ENCODE assay signal across 8 cellular contexts in the genomic region with DNA sequence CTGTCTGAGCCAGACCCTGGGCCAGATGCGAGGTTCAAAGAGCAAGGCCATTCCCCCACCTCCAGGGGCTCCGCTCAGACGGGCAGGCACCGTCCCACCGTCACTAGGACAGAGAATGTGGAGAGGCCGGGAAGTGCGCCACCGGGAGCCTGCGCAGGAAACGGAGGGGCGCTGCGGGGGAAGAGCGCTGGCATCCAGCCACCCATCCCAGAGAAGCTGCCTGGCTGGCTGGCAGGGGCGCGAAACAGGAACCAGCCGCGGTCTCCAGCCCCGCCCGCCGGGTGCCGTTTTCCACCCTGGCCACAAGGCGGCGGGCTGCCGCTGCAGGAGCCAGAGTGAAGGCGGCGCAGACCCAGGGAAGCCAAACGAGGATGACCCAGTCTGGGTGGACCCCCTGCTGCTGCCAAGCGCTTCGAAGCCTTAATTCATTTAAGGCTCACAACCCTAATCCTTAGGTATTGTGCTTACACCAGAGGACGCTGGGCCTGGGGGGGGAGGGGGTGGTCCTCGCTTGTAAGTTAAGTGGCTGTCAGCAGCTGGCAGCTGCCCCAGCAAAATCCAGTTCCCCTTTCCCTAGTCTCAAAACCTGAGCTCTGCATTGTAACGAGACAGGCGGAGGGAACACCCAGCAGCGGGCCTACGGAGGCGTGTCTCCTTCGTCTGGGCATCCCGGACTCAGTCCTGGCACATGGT.
DNase-seq lines count a peak whose midpoint lies in the region; ATAC-seq and TF ChIP-seq lines count a peak whose summit lies in the region.
"Not testable (repeated sequence)": the region's sequence is repeated elsewhere in the genome, so short reads cannot be mapped to it uniquely, and the experiment has no call there.

No MANE protein-coding gene starts in this region.

- peak; percentile 93 for TF ChIP-seq CTCF in osteocyte (IDR thresholded peaks at IDR 0.05)

- intact Hi-C loops in Right ventricle myocardium inferior (cut with DNase I): loop anchor here (10.0 kb wide), 1 partner anchor 428 kb away; no protein-coding TSS in a partner anchor

- H3K36me3 ChIP-seq in adipocyte (ENCODE audit: control insufficient read depth, insufficient read depth, low read length, severe bottlenecking): not testable (repeated sequence)

- not testable (repeated sequence) for H3K36me3 Mint-ChIP-seq in osteocyte (ENCODE audit: unreplicated experiment)

- peaks cover 30% of the 10 kb centered on the region for H3K4me1 Mint-ChIP-seq in osteocyte (ENCODE audit: unreplicated experiment)

- ATAC-seq in HG02798 (IDR thresholded peaks at IDR 0.05; ENCODE audit: poor library complexity, unreplicated experiment): peak; percentile 54
- peak; percentile 77 for ATAC-seq in Right ventricle myocardium inferior

- H3K9me3 ChIP-seq in adipocyte (ENCODE audit: control insufficient read depth, low read length): not testable (repeated sequence)

- H3K9me3 Mint-ChIP-seq in osteocyte (ENCODE audit: unreplicated experiment): not testable (repeated sequence)

- H3K4me3 Mint-ChIP-seq in osteocyte (ENCODE audit: unreplicated experiment): peak overlapping the region; percentile 55

- H3K27ac Mint-ChIP-seq in osteocyte (ENCODE audit: unreplicated experiment): not testable (repeated sequence)

- DNase-seq in GM04504 (ENCODE audit: low read depth): peak; percentile 35
- peak; percentile 50 to 66 for DNase-seq in NCI-H187 (lab: John Stamatoyannopoulos, UW)
- DNase-seq in T-helper 1 cell: peak; percentile 56 to 72 (median 63)
- peak; percentile 87 for DNase-seq in adipocyte (ENCODE audit: low read depth)
- DNase-seq in Right ventricle myocardium inferior (ENCODE audit: missing footprints): peak; percentile 95
- DNase-seq in osteocyte (ENCODE audit: extremely low spot score, unreplicated experiment): peak; percentile 96

- H3K27ac ChIP-seq in temporal lobe (ENCODE audit: low read depth, low read length): peak overlapping the region; percentile 74

- not testable (repeated sequence) for H3K27me3 ChIP-seq in adipocyte (replicated peaks; ENCODE audit: control insufficient read depth, insufficient read depth, low read length)

- H3K4me3 ChIP-seq in adipocyte (ENCODE audit: low read length): not testable (repeated sequence)

- H3K27me3 Mint-ChIP-seq in osteocyte (ENCODE audit: unreplicated experiment): not testable (repeated sequence)

- H3K4me1 ChIP-seq in adipocyte (ENCODE audit: control insufficient read depth, insufficient read depth, low read length): not testable (repeated sequence)

- not testable (repeated sequence) for H3K9ac ChIP-seq in adipocyte (ENCODE audit: low read length)

Comparison
In these comparisons a context has a peak if more than half of its experiments do, and no peak if none do; other contexts are left out.
1. DNase-seq: peak in every context shown above with its lines; median percentile 96 in osteocyte; 95 in Right ventricle myocardium inferior; 87 in adipocyte; 63 in T-helper 1 cell; 58 in NCI-H187; 35 in GM04504.